8 cellular contexts compared by ENCODE assay signal in the genomic region with DNA sequence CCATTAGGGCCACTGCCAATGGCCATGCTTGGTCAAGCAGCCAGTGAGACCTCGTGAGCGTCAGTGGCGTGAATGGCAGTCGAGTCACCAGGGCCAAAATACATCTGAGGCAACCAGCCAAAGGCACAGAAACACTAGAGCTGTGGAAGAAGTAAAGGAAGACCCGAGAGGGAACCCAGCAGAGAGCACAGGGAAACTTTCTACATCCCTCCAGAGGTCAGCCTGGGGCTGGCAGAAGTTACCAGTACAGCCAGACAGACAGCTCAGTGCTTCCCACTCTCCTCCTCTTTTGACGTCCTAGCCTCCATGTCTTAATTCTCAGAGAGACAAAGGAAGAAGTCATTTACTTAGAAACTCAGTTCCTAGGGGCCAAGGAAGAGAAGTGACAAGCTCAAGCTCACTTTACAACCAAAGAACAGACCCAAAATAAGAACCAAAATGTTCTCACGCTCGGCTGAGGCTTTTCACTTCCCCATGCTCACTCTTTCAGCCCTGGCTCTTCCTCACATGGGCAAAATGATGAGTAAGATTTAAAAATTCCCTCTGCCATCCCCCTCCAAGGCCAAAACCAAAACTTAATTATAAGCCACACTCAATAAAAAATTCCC. TPM values are rescaled to one million over a fixed set of nuclear protein-coding genes. Genes with fewer than 3 reads are reported as not detected.
DNase-seq lines count a peak whose midpoint lies in the region; ATAC-seq and TF ChIP-seq lines count a peak whose summit lies in the region.

No MANE protein-coding gene starts in this region.

- POLR2A ChIA-PET in HEK293T (lab: Yijun Ruan, JAX) = no interaction called here

- H3K27ac ChIP-seq in angular gyrus (ENCODE audit: low read depth, low read length) (peak overlapping the region; percentile 61), neutrophil (peak overlapping the region; percentile 84)

- CTCF ChIA-PET in HEK293T (lab: Yijun Ruan, JAX) = interaction anchor here (0.6 kb wide), 1 partner anchor 987 kb away, joined by 4 read pairs; no protein-coding TSS in a partner anchor

- H3K36me3 ChIP-seq in neutrophil = peaks cover 19% of the 10 kb centered on the region

- H3K9me3 ChIP-seq in neutrophil = no peaks in the 10 kb centered on the region

- peak overlapping the region; percentile 10 to 18 for H3K4me3 ChIP-seq in neutrophil (ENCODE audit: low read depth in 1 of 2, low read length in 1 of 2)

- H3K27me3 ChIP-seq in neutrophil = no peaks in the 10 kb centered on the region

- no peak for TF ChIP-seq CTCF in neutrophil (IDR thresholded peaks at IDR 0.05)

- ATAC-seq in GM19324 (IDR thresholded peaks at IDR 0.05; ENCODE audit: low FRiP score, unreplicated experiment) = peak; percentile 57
- ATAC-seq in HG03103 (IDR thresholded peaks at IDR 0.05; ENCODE audit: low read depth, unreplicated experiment) = peak; percentile 72

- H3K4me1 ChIP-seq in neutrophil (ENCODE audit: control insufficient read depth in 1 of 2, insufficient read depth in 1 of 2, low read depth in 1 of 2, low read length in 1 of 2) = peaks cover 58 to 59% of the 10 kb centered on the region in 2 experiments

- DNase-seq in NCI-H187 treated with DMSO at 0.1 percent for 48 hours (lab: John Stamatoyannopoulos, UW) (no peak), ureter (ENCODE audit: low spot score) (no peak), DMS114 treated with DMSO at 0.1 percent for 48 hours (lab: John Stamatoyannopoulos, UW; ENCODE audit: unreplicated experiment) (no peak), HEK293T (ENCODE audit: extremely low spot score) (no peak)

TF ChIP-seq in HEK293T, 16 proteins besides CTCF, POLR2A, EP300 and RAD21:
- TF ChIP-seq FOXA1 (IDR thresholded peaks at IDR 0.05) = no peak
- TF ChIP-seq BHLHE40 (IDR thresholded peaks at IDR 0.05; ENCODE audit: borderline replicate concordance) = no peak
- no peak for TF ChIP-seq HDGF (IDR thresholded peaks at IDR 0.05; ENCODE audit: borderline replicate concordance)
- no peak for TF ChIP-seq ARNT (IDR thresholded peaks at IDR 0.05)
- TF ChIP-seq, protein P1, sequence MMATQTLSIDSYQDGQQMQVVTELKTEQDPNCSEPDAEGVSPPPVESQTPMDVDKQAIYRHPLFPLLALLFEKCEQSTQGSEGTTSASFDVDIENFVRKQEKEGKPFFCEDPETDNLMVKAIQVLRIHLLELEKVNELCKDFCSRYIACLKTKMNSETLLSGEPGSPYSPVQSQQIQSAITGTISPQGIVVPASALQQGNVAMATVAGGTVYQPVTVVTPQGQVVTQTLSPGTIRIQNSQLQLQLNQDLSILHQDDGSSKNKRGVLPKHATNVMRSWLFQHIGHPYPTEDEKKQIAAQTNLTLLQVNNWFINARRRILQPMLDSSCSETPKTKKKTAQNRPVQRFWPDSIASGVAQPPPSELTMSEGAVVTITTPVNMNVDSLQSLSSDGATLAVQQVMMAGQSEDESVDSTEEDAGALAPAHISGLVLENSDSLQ (IDR thresholded peaks at IDR 0.05) = no peak
- no peak for TF ChIP-seq SP1 (IDR thresholded peaks at IDR 0.05)
- TF ChIP-seq ELF4 (IDR thresholded peaks at IDR 0.05) = no peak
- TF ChIP-seq NFRKB (IDR thresholded peaks at IDR 0.05) = no peak
- no peak for TF ChIP-seq ZNF384 (IDR thresholded peaks at IDR 0.05)
- TF ChIP-seq FOXM1 (IDR thresholded peaks at IDR 0.05; ENCODE audit: borderline replicate concordance) = no peak
- no peak for TF ChIP-seq FOXK2 (IDR thresholded peaks at IDR 0.05)
- no peak for TF ChIP-seq LEF1 (IDR thresholded peaks at IDR 0.05; ENCODE audit: borderline replicate concordance)
- no peak for TF ChIP-seq L3MBTL2 (conservative IDR thresholded peaks at IDR 0.05)
- TF ChIP-seq CTBP1 (IDR thresholded peaks at IDR 0.05; ENCODE audit: borderline replicate concordance) = no peak
- no peak for TF ChIP-seq SUZ12 (IDR thresholded peaks at IDR 0.05)

RNA-seq across cellular contexts. Expression of a gene that starts 8.7 kb away (rescaled TPM):
- 17.4 TPM for total RNA-seq in ureter
